In genomic region chr7:23462846-23463245, GRCh38 we compare ENCODE assay signal across 8 cellular contexts. TPM values are rescaled to one million over a fixed set of nuclear protein-coding genes. Genes with fewer than 3 reads are reported as not detected.
DNase-seq lines count a peak whose midpoint lies in the region; TF ChIP-seq lines count a peak whose summit lies in the region.

No MANE protein-coding gene starts in this region.

- H3K9me3 ChIP-seq in OCI-LY1 (ENCODE audit: low read length) (no peaks in the 10 kb centered on the region), Karpas-422 (ENCODE audit: low read length) (no peaks in the 10 kb centered on the region)

- TF ChIP-seq CTCF in OCI-LY1 (IDR thresholded peaks at IDR 0.05; ENCODE audit: low read length) (peak; percentile 50), progenitor cell of endocrine pancreas (IDR thresholded peaks at IDR 0.05; ENCODE audit: unreplicated experiment) (no peak)

- H3K4me3 ChIP-seq in OCI-LY1 (ENCODE audit: low read depth, low read length, poor library complexity, severe bottlenecking) (no peak overlapping the region), Karpas-422 (ENCODE audit: low read length) (no peak overlapping the region)

- peak; percentile 37 for DNase-seq in DMS53 (lab: John Stamatoyannopoulos, UW)
- no peak for DNase-seq in DMS53 treated with DMSO at 0.1 percent for 48 hours (lab: John Stamatoyannopoulos, UW; ENCODE audit: unreplicated experiment)
- peak; percentile 68 for DNase-seq in fibroblast of gingiva (ENCODE audit: low read depth)
- DNase-seq in progenitor cell of endocrine pancreas (ENCODE audit: low spot score, unreplicated experiment), result no peak
- no peak for DNase-seq in stimulated activated naive CD4-positive, alpha-beta T cell treated with Interleukin-2 at 50 U/mL for 16 hours (lab: John Stamatoyannopoulos, UW)
- no peak for DNase-seq in NOMO-1 (lab: John Stamatoyannopoulos, UW; ENCODE audit: unreplicated experiment in 2 of 2)
- DNase-seq in Karpas-422, result no peak

- H3K4me1 Mint-ChIP-seq in progenitor cell of endocrine pancreas (ENCODE audit: low read depth), result peaks cover 46% of the 10 kb centered on the region

- no peaks in the 10 kb centered on the region for H3K27me3 ChIP-seq in OCI-LY1 (ENCODE audit: insufficient read depth, low read length)
- no peaks in the 10 kb centered on the region for H3K27me3 ChIP-seq in Karpas-422 (ENCODE audit: low read length)

- H3K4me3 Mint-ChIP-seq in progenitor cell of endocrine pancreas (ENCODE audit: low read depth), result no peak overlapping the region

- H3K36me3 ChIP-seq in OCI-LY1 (ENCODE audit: insufficient read depth, low read length), result peaks cover 61% of the 10 kb centered on the region
- peaks cover 50% of the 10 kb centered on the region for H3K36me3 ChIP-seq in Karpas-422 (ENCODE audit: insufficient read depth, low read length)

- H3K4me1 ChIP-seq in OCI-LY1 (ENCODE audit: insufficient read depth, low read length, severe bottlenecking) (peaks cover 62% of the 10 kb centered on the region), Karpas-422 (ENCODE audit: low read length) (peaks cover 38% of the 10 kb centered on the region)

- H4K20me1 ChIP-seq in OCI-LY1 (ENCODE audit: insufficient read depth, low read length) (no peaks in the 10 kb centered on the region), Karpas-422 (ENCODE audit: insufficient read depth, low read depth, low read length) (peaks cover 22% of the 10 kb centered on the region; the same call in 1 of the 2 replicates)

- no peaks in the 10 kb centered on the region for H3F3A ChIP-seq in OCI-LY1 (ENCODE audit: insufficient read depth, low read length)

- no peaks in the 10 kb centered on the region for H3K9me3 Mint-ChIP-seq in progenitor cell of endocrine pancreas (ENCODE audit: low read depth)

- H3K27me3 Mint-ChIP-seq in progenitor cell of endocrine pancreas, result no peaks in the 10 kb centered on the region

- H3K79me2 ChIP-seq in OCI-LY1 (ENCODE audit: insufficient read depth, low read length) (peaks cover 97% of the 10 kb centered on the region), Karpas-422 (ENCODE audit: low read length) (peaks cover 99% of the 10 kb centered on the region)

- H3K27ac Mint-ChIP-seq in progenitor cell of endocrine pancreas, result peak overlapping the region; percentile 76

- peaks cover 19% of the 10 kb centered on the region for H3K36me3 Mint-ChIP-seq in progenitor cell of endocrine pancreas (ENCODE audit: insufficient read depth)

- H3K27ac ChIP-seq in OCI-LY1 (ENCODE audit: low read depth, low read length, poor library complexity, severe bottlenecking) (peak overlapping the region; percentile 50), Karpas-422 (ENCODE audit: low read length) (no peak overlapping the region)

- H2AFZ ChIP-seq in OCI-LY1 (ENCODE audit: low read length), result no peak overlapping the region
- H2AFZ ChIP-seq in Karpas-422 (ENCODE audit: low read length), result no peak overlapping the region

- H3K9me2 ChIP-seq in OCI-LY1 (ENCODE audit: low read depth, low read length) (no peaks in the 10 kb centered on the region), Karpas-422 (replicated peaks; ENCODE audit: insufficient read depth, low read length) (no peaks in the 10 kb centered on the region)

- no peak overlapping the region; the same call in 1 of the 2 replicates for H3K9ac ChIP-seq in OCI-LY1 (ENCODE audit: low read length)
- H3K9ac ChIP-seq in Karpas-422 (ENCODE audit: low read length), result no peak overlapping the region

- peak overlapping the region; percentile 61; the same call in 1 of the 2 replicates for H3K4me2 ChIP-seq in OCI-LY1 (ENCODE audit: low read length)
- H3K4me2 ChIP-seq in Karpas-422 (ENCODE audit: low read depth, low read length, poor library complexity, severe bottlenecking), result no peak overlapping the region

RNA-seq across cellular contexts. Expression of gene IGF2BP3, which starts 7.4 kb away (rescaled TPM):
- 96.9 and 107 TPM in 2 replicates for total RNA-seq in progenitor cell of endocrine pancreas
- 61.5 and 120 TPM in 2 replicates for total RNA-seq in Karpas-422 (2014; rRNA removed; shearing (Covaris generic); ENCODE audit: low replicate concordance)

Comparison
In these comparisons a context has a peak if more than half of its experiments do, and no peak if none do; other contexts are left out.
1. DNase-seq: peak in DMS53 (single experiment) and fibroblast of gingiva (single experiment); none in DMS53 treated with DMSO at 0.1 percent for 48 hours (single experiment), progenitor cell of endocrine pancreas (single experiment), stimulated activated naive CD4-positive, alpha-beta T cell treated with Interleukin-2 at 50 U/mL for 16 hours (single experiment), NOMO-1 (0 of 2) and Karpas-422 (single experiment).